16 cellular contexts compared by ENCODE assay signal in the genomic region with DNA sequence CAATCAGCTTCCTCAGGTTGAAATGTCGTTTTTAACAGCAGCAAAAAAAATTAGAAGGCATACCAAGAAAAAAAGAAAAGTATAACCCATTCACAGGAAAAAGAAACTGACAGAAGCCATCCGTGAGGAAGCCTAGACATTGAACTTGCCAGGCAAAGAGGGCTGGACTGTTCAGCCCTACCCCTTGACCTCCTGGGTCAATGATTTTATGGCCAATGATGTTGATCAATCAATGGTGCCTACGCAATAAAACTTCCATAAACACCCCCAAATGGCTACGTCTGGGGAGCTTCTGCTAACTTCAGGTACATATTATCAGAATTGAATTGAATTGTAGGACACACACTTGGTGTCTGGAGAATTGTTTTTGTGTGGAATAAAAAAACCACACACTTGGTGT. TPM values are rescaled to one million over a fixed set of nuclear protein-coding genes. Genes with fewer than 3 reads are reported as not detected.
A peak's percentile ranks its signal among the peaks of the same experiment; 100 is the strongest.
DNase-seq lines count a peak whose midpoint lies in the region; ATAC-seq and TF ChIP-seq lines count a peak whose summit lies in the region.
"Had no signal": no experiment of that assay in that cellular context is flagged by ENCODE, and none has a peak within 500 bp of the region (broad histone marks: within the 10 kb centered on the region; RNA-seq: fewer than 3 reads in every experiment).

No MANE protein-coding gene starts in this region.

- no peaks in the 10 kb centered on the region for H3F3A ChIP-seq in PC-3 (ENCODE audit: low read length, unreplicated experiment)

- H3K27ac ChIP-seq in mammary epithelial cell (ENCODE audit: insufficient read depth, low read depth, low read length) (no peak overlapping the region), breast epithelium (no peak overlapping the region), PC-3 (ENCODE audit: low read length) (peak overlapping the region; percentile 19), WERI-Rb-1 (no peak overlapping the region)
- no peak overlapping the region for H3K27ac ChIP-seq in naive thymus-derived CD4-positive, alpha-beta T cell (ENCODE audit: low read depth, low read length)
- H3K27ac ChIP-seq: 22Rv1; BLaER1 treated with 17β-estradiol and CSF1 and Interleukin-3, amounts not matched to agents 10 nM and 100 nM; GM23248 had no signal

- H3K4me1 ChIP-seq in mammary epithelial cell (ENCODE audit: insufficient read depth, low read length) (peaks cover 31% of the 10 kb centered on the region), breast epithelium (no peaks in the 10 kb centered on the region), PC-3 (ENCODE audit: insufficient read depth, low read length) (peaks cover 52% of the 10 kb centered on the region)
- H3K4me1 ChIP-seq in naive thymus-derived CD4-positive, alpha-beta T cell (ENCODE audit: control insufficient read depth in 2 of 2, insufficient read depth in 2 of 2, low read length in 2 of 2): no peaks in the 10 kb centered on the region

- H3K9ac ChIP-seq in mammary epithelial cell (ENCODE audit: insufficient read depth, low read length) (no peak overlapping the region), PC-3 (ENCODE audit: low read length) (no peak overlapping the region)
- H3K9ac ChIP-seq: BLaER1 treated with 17β-estradiol and CSF1 and Interleukin-3, amounts not matched to agents 10 nM and 100 nM; GM23248 had no signal

- TF ChIP-seq CTCF in mammary epithelial cell (conservative IDR thresholded peaks at IDR 0.05 in 1 of 2, IDR thresholded peaks at IDR 0.05 in 1 of 2; ENCODE audit: extremely low read depth in 1 of 2, insufficient read depth in 1 of 2, low read depth in 1 of 2, low read length in 2 of 2) (no peak), breast epithelium (IDR thresholded peaks at IDR 0.05) (no peak), PC-3 (conservative IDR thresholded peaks at IDR 0.05; ENCODE audit: low read depth, low read length) (no peak), WERI-Rb-1 (IDR thresholded peaks at IDR 0.05; ENCODE audit: low read depth, low read length) (no peak)

- H4K20me1 ChIP-seq in mammary epithelial cell (ENCODE audit: insufficient read depth, low read length) (no peaks in the 10 kb centered on the region), PC-3 (ENCODE audit: low read length) (no peaks in the 10 kb centered on the region)
- H4K20me1 ChIP-seq: BLaER1 treated with 17β-estradiol and CSF1 and Interleukin-3, amounts not matched to agents 10 nM and 100 nM had no signal

- no peak for TF ChIP-seq POLR2A in breast epithelium (IDR thresholded peaks at IDR 0.05)

- BruUV-seq in mammary epithelial cell (replicated peaks; lab: Mats Ljungman, UMichigan): no TSS peak
- no TSS peak for BruUV-seq in PC-3 (replicated peaks; lab: Mats Ljungman, UMichigan)

- H3K27ac Mint-ChIP-seq in naive thymus-derived CD4-positive, alpha-beta T cell: no peak overlapping the region
- H3K27ac Mint-ChIP-seq: B cell; CD8-positive, alpha-beta T cell had no signal

- H3K27me3 ChIP-seq in mammary epithelial cell (ENCODE audit: insufficient read depth, low read length) (no peaks in the 10 kb centered on the region), breast epithelium (no peaks in the 10 kb centered on the region), PC-3 (ENCODE audit: low read length) (no peaks in the 10 kb centered on the region), WERI-Rb-1 (ENCODE audit: insufficient read depth, low read depth, severe bottlenecking) (no peaks in the 10 kb centered on the region)
- H3K27me3 ChIP-seq in naive thymus-derived CD4-positive, alpha-beta T cell (ENCODE audit: control insufficient read depth in 2 of 2, insufficient read depth in 2 of 2, low read length in 2 of 2): no peaks in the 10 kb centered on the region

- H3K4me3 ChIP-seq in mammary epithelial cell (replicated peaks in 1 of 3; ENCODE audit: insufficient read depth in 1 of 3, low read depth in 2 of 3, low read length in 3 of 3) (no peak overlapping the region), breast epithelium (no peak overlapping the region), PC-3 (ENCODE audit: low read length) (no peak overlapping the region), WERI-Rb-1 (ENCODE audit: low read depth, low read length) (no peak overlapping the region)
- H3K4me3 ChIP-seq in naive thymus-derived CD4-positive, alpha-beta T cell (ENCODE audit: low read length): no peak overlapping the region
- H3K4me3 ChIP-seq: BLaER1 treated with 17β-estradiol and CSF1 and Interleukin-3, amounts not matched to agents 10 nM and 100 nM; GM12878; GM23248 had no signal

- no peak for DNase-seq in mammary epithelial cell
- DNase-seq in breast epithelium (ENCODE audit: low spot score in 2 of 2): no peak
- no peak for DNase-seq in PC-3
- DNase-seq in left lobe of liver (ENCODE audit: low spot score): no peak
- no peak for DNase-seq in naive thymus-derived CD4-positive, alpha-beta T cell
- DNase-seq in WERI-Rb-1: no peak
- DNase-seq: CD8-positive, alpha-beta T cell; DMS 273 treated with DMSO at 0.1 percent for 48 hours; DND-41 had no signal

- H3K27me3 Mint-ChIP-seq in naive thymus-derived CD4-positive, alpha-beta T cell: peaks cover 4 to 29% (median 11%) of the 10 kb centered on the region in 5 donors
- H3K27me3 Mint-ChIP-seq: B cell had no signal

- H3K9me3 ChIP-seq in mammary epithelial cell (replicated peaks; ENCODE audit: insufficient read depth, low read length) (no peaks in the 10 kb centered on the region), breast epithelium (no peaks in the 10 kb centered on the region), PC-3 (ENCODE audit: low read length) (no peaks in the 10 kb centered on the region), WERI-Rb-1 (ENCODE audit: severe bottlenecking) (no peaks in the 10 kb centered on the region)
- no peaks in the 10 kb centered on the region for H3K9me3 ChIP-seq in naive thymus-derived CD4-positive, alpha-beta T cell (ENCODE audit: control insufficient read depth in 2 of 3, low read length in 3 of 3)

- H3K79me2 ChIP-seq in mammary epithelial cell (ENCODE audit: insufficient read depth, low read length) (no peaks in the 10 kb centered on the region), PC-3 (ENCODE audit: low read length) (no peaks in the 10 kb centered on the region)

- H3K9me2 ChIP-seq in PC-3 (replicated peaks; ENCODE audit: low read length): no peaks in the 10 kb centered on the region

- H3K4me1 Mint-ChIP-seq in naive thymus-derived CD4-positive, alpha-beta T cell: peaks cover 0 to 32% (median 10%) of the 10 kb centered on the region in 7 donors

- POLR2A ChIA-PET in PC-3 (lab: Charles Lee; ENCODE audit: unreplicated experiment): interaction anchor here (0.6 kb wide), 3 partner anchors 101 to 434 kb away, joined by 3 read pairs; no protein-coding TSS in a partner anchor
- POLR2A ChIA-PET in naive thymus-derived CD4-positive, alpha-beta T cell (lab: Charles Lee): no interaction called here

- intact Hi-C loops in mammary epithelial cell (cut with micrococcal nuclease) (no loop called here), breast epithelium (cut with DNase I; ENCODE audit: low total_unique reads) (no loop called here), PC-3 (cut with micrococcal nuclease) (loop anchor here (5.0 kb wide), 1 partner anchor 227 kb away; no protein-coding TSS in a partner anchor)
- intact Hi-C loops in naive thymus-derived CD4-positive, alpha-beta T cell (cut with micrococcal nuclease): no loop called here

- no peak overlapping the region for H3K4me3 Mint-ChIP-seq in naive thymus-derived CD4-positive, alpha-beta T cell
- H3K4me3 Mint-ChIP-seq: B cell; CD8-positive, alpha-beta T cell; HFFc6 had no signal

- ATAC-seq in PC-3: no peak
- peak; percentile 33 for ATAC-seq in left lobe of liver
- ATAC-seq in GM18907 (IDR thresholded peaks at IDR 0.05; ENCODE audit: unreplicated experiment): no peak
- ATAC-seq in naive thymus-derived CD4-positive, alpha-beta T cell: no peak
- ATAC-seq: CD8-positive, alpha-beta T cell; GM12878 had no signal

- H2AFZ ChIP-seq in mammary epithelial cell (ENCODE audit: low read depth, low read length) (no peak overlapping the region), PC-3 (ENCODE audit: low read length) (0 out of 2 replicates have a peak overlapping the region, but pooled peaks have one; percentile 3)
- H2AFZ ChIP-seq: GM23248 had no signal

- no peaks in the 10 kb centered on the region for H3K36me3 Mint-ChIP-seq in naive thymus-derived CD4-positive, alpha-beta T cell
- H3K36me3 Mint-ChIP-seq: CD8-positive, alpha-beta T cell had no signal

- in situ Hi-C loops in mammary epithelial cell (cut with MboI; ENCODE audit: low sequenced_read_pairs in 2 of 2): no loop called here

- dilution Hi-C loops in mammary epithelial cell (cut with HindIII; ENCODE audit: low sequenced_read_pairs): no loop called here

- H3K36me3 ChIP-seq in mammary epithelial cell (ENCODE audit: insufficient read depth, low read length): no peaks in the 10 kb centered on the region
- H3K36me3 ChIP-seq in breast epithelium: no peaks in the 10 kb centered on the region
- H3K36me3 ChIP-seq in PC-3 (ENCODE audit: low read depth, low read length): no peaks in the 10 kb centered on the region
- no peaks in the 10 kb centered on the region for H3K36me3 ChIP-seq in naive thymus-derived CD4-positive, alpha-beta T cell (ENCODE audit: control insufficient read depth in 2 of 3, insufficient read depth in 3 of 3, low read length in 3 of 3)
- H3K36me3 ChIP-seq in WERI-Rb-1: no peaks in the 10 kb centered on the region
- H3K36me3 ChIP-seq: BLaER1 treated with 17β-estradiol and CSF1 and Interleukin-3, amounts not matched to agents 10 nM and 100 nM had no signal

- CTCF ChIA-PET in mammary epithelial cell (lab: Charles Lee; ENCODE audit: low non-redundant PET): no interaction called here
- CTCF ChIA-PET in PC-3 (lab: Charles Lee): no interaction called here
- CTCF ChIA-PET in naive thymus-derived CD4-positive, alpha-beta T cell (lab: Charles Lee): interaction anchor here (0.6 to 0.7 kb wide), 2 partner anchors 56 to 398 kb away, joined by 5 read pairs; no protein-coding TSS in a partner anchor

- 71% methylated on average over 4 of the region's 4 CpGs for WGBS in mammary epithelial cell (ENCODE audit: low coverage, missing lambda C conversion rate)

- peaks cover 0 to 3% (median 0%) of the 10 kb centered on the region in 11 donors for H3K9me3 Mint-ChIP-seq in naive thymus-derived CD4-positive, alpha-beta T cell
- H3K9me3 Mint-ChIP-seq: CD8-positive, alpha-beta T cell had no signal

- H3K4me2 ChIP-seq in mammary epithelial cell (ENCODE audit: insufficient read depth, low read depth, low read length): peak overlapping the region; percentile 2
- H3K4me2 ChIP-seq in PC-3 (ENCODE audit: low read length): peak overlapping the region; percentile 54

RNA-seq across cellular contexts. Expression of a gene that starts 4.8 kb away (rescaled TPM):
- total RNA-seq in mammary epithelial cell: 10 to 100 TPM; 15.7 to 31.2 TPM
- polyA plus RNA-seq in mammary epithelial cell: 23.2 TPM
- 48.2 TPM for polyA minus RNA-seq in mammary epithelial cell
- 10 to 100 TPM; 27.8 to 31.9 (median 27.9) TPM for total RNA-seq in breast epithelium
- total RNA-seq in PC-3 (2014; rRNA removed): 85.3 and 103 TPM in 2 replicates
- total RNA-seq in left lobe of liver: 21.7 TPM
- total RNA-seq in naive thymus-derived CD4-positive, alpha-beta T cell: 10 to 100 TPM in 1 of 5 experiments, 1 to 10 TPM in 3, under 1 TPM in 1; 0.70 to 10.3 (median 3.7) TPM
- 1 to 10 TPM in 1 of 2 donors, under 1 TPM in 1; 0.17 to 1.1 TPM for polyA plus RNA-seq in naive thymus-derived CD4-positive, alpha-beta T cell
